ENCODE assay signal across 8 cellular contexts in genomic region chr15:97995881-97996603, GRCh38. TPM values are rescaled to one million over a fixed set of nuclear protein-coding genes. Genes with fewer than 3 reads are reported as not detected.
DNase-seq lines count a peak whose midpoint lies in the region; ATAC-seq, FAIRE-seq and TF ChIP-seq lines count a peak whose summit lies in the region.

No MANE protein-coding gene starts in this region.

- H3K4me3 Mint-ChIP-seq in endodermal cell: no peak overlapping the region

- no peaks in the 10 kb centered on the region for H3K27me3 ChIP-seq in endodermal cell (ENCODE audit: control insufficient read depth, insufficient read depth, low read length, poor library complexity, severe bottlenecking)
- H3K27me3 ChIP-seq in small intestine (ENCODE audit: control insufficient read depth in 2 of 2, insufficient read depth in 2 of 2, low read length in 2 of 2): no peaks in the 10 kb centered on the region

- peak; percentile 77 for TF ChIP-seq CTCF in endodermal cell (conservative IDR thresholded peaks at IDR 0.05)

- H3K27ac Mint-ChIP-seq in endodermal cell: no peak overlapping the region

- H3K27me3 Mint-ChIP-seq in endodermal cell (ENCODE audit: insufficient read depth): no peaks in the 10 kb centered on the region

- no peaks in the 10 kb centered on the region for H3K36me3 ChIP-seq in endodermal cell (ENCODE audit: control insufficient read depth, insufficient read depth, low read length)
- no peaks in the 10 kb centered on the region for H3K36me3 ChIP-seq in small intestine (ENCODE audit: control insufficient read depth in 2 of 2, insufficient read depth in 2 of 2, low read length in 2 of 2)

- H3K4me3 ChIP-seq in endodermal cell (ENCODE audit: low read length) (no peak overlapping the region), small intestine (ENCODE audit: low read depth in 1 of 2, low read length in 2 of 2) (no peak overlapping the region)

- H3K36me3 Mint-ChIP-seq in endodermal cell (ENCODE audit: low read depth): no peaks in the 10 kb centered on the region

- WGBS in endodermal cell (ENCODE audit: insufficient coverage in 1 of 2, insufficient read length in 1 of 2), 2 experiments: 74 to 84% methylated on average over 5 of the region's 5 CpGs
- WGBS in small intestine, 3 donors: 8 to 24% (median 16%) methylated on average over 5 of the region's 5 CpGs

- no peaks in the 10 kb centered on the region for H3K4me1 Mint-ChIP-seq in endodermal cell

- no peaks in the 10 kb centered on the region for H3K9me3 Mint-ChIP-seq in endodermal cell

- H3K27ac ChIP-seq in endodermal cell (ENCODE audit: low read depth, low read length) (no peak overlapping the region), small intestine (ENCODE audit: low read depth in 1 of 2, low read length in 1 of 2) (peak overlapping the region in 1 of 2 donors; percentile 2)

- ATAC-seq in HG03045 (IDR thresholded peaks at IDR 0.05; ENCODE audit: unreplicated experiment): no peak

- no peak overlapping the region for H3K9ac ChIP-seq in endodermal cell (ENCODE audit: extremely low read depth, low read length, poor library complexity, severe bottlenecking)

- peak; percentile 45 for DNase-seq in NCI-H82 (lab: John Stamatoyannopoulos, UW)
- DNase-seq in NCI-H82 treated with DMSO at 0.1 percent for 48 hours (lab: John Stamatoyannopoulos, UW; ENCODE audit: unreplicated experiment): no peak
- peak; percentile 51 to 78 for DNase-seq in NCI-H526 (lab: John Stamatoyannopoulos, UW)
- peak; percentile 77 for DNase-seq in endodermal cell
- DNase-seq in small intestine: peak; percentile 46
- DNase-seq in putamen (ENCODE audit: low spot score): no peak
- no peak for DNase-seq in NCI-H524 treated with DMSO at 0.1 percent for 48 hours (lab: John Stamatoyannopoulos, UW)

- H3K9me3 ChIP-seq in endodermal cell (ENCODE audit: control insufficient read depth, low read length) (no peaks in the 10 kb centered on the region), small intestine (ENCODE audit: control insufficient read depth, low read depth) (no peaks in the 10 kb centered on the region)

- FAIRE-seq in small intestine (lab: Jason Lieb, UNC): no peak

- no peaks in the 10 kb centered on the region for H3K4me1 ChIP-seq in endodermal cell (ENCODE audit: control insufficient read depth, insufficient read depth, low read length)
- peaks cover 0 to 5% of the 10 kb centered on the region in 2 donors for H3K4me1 ChIP-seq in small intestine (ENCODE audit: control insufficient read depth in 2 of 2, insufficient read depth in 1 of 2, low read depth in 1 of 2, low read length in 1 of 2)

RNA-seq across cellular contexts. Expression of gene ARRDC4, which starts 35.5 kb away (rescaled TPM):
- total RNA-seq in endodermal cell: 1 to 10 TPM; 2.1 TPM
- 1.7 TPM for polyA plus RNA-seq in endodermal cell (2013, experiment 1 of 2)
- 2.4 TPM for polyA plus RNA-seq in endodermal cell (2013, experiment 2 of 2)
- polyA plus RNA-seq in small intestine: 10 to 100 TPM; 18.9 to 35.2 (median 26.2) TPM

Comparison
In these comparisons a context has a peak if more than half of its experiments do, and no peak if none do; other contexts are left out.
1. DNase-seq: peak in NCI-H82 (single experiment), NCI-H526 (2 of 2), endodermal cell (single experiment) and small intestine (single experiment); none in NCI-H82 treated with DMSO at 0.1 percent for 48 hours (single experiment), putamen (single experiment) and NCI-H524 treated with DMSO at 0.1 percent for 48 hours (single experiment).